Comparison of ENCODE assay signal across 8 cellular contexts in genomic region chr1:6579374-6580118, GRCh38. TPM values are rescaled to one million over a fixed set of nuclear protein-coding genes. Genes with fewer than 3 reads are reported as not detected.
DNase-seq lines count a peak whose midpoint lies in the region; ATAC-seq and TF ChIP-seq lines count a peak whose summit lies in the region.

Gene ZBTB48 (plus strand): TSS chr1:6579994. CDS start chr1:6580610, 616 bp downstream.

- ATAC-seq in GM18502 (IDR thresholded peaks at IDR 0.05; ENCODE audit: poor library complexity, unreplicated experiment) (peak; percentile 93), HG02970 (IDR thresholded peaks at IDR 0.05; ENCODE audit: low FRiP score, unreplicated experiment) (peak; percentile 96), right cardiac atrium (peak; percentile 98)

- H3K27me3 ChIP-seq in ascending aorta (no peaks in the 10 kb centered on the region), right cardiac atrium (ENCODE audit: control insufficient read depth, insufficient read depth) (no peaks in the 10 kb centered on the region), uterus (no peaks in the 10 kb centered on the region)

- H3K4me1 Mint-ChIP-seq in T-helper 2 cell treated with Interferon-gamma antibody and Interleukin-4, amounts not matched to agents 5 μg/mL and 100 μg/mL, for 36 hours (ENCODE audit: low read depth), result peaks cover 26% of the 10 kb centered on the region

- DNase-seq in NCI-H1930 (lab: John Stamatoyannopoulos, UW) (peak; percentile 94 to 96), ascending aorta (ENCODE audit: low spot score in 2 of 2) (peak; percentile 95 to 100), right cardiac atrium (peak; percentile 100), pulmonary artery endothelial cell (ENCODE audit: low read depth, low spot score) (peak; percentile 83), uterus (peak; percentile 99 to 100)
- DNase-seq in T-helper 2 cell treated with Interferon-gamma antibody and Interleukin-4, amounts not matched to agents 5 μg/mL and 100 μg/mL, for 36 hours (ENCODE audit: low spot score), result peak; percentile 98

- peak; percentile 95 to 96 for TF ChIP-seq POLR2A in uterus (IDR thresholded peaks at IDR 0.05)

- no peaks in the 10 kb centered on the region for H3K36me3 ChIP-seq in ascending aorta
- H3K36me3 ChIP-seq in uterus, result no peaks in the 10 kb centered on the region

- H3K36me3 Mint-ChIP-seq in T-helper 2 cell treated with Interferon-gamma antibody and Interleukin-4, amounts not matched to agents 5 μg/mL and 100 μg/mL, for 36 hours (ENCODE audit: low read depth), result peaks cover 2% of the 10 kb centered on the region

- no peaks in the 10 kb centered on the region for H3K27me3 Mint-ChIP-seq in T-helper 2 cell treated with Interferon-gamma antibody and Interleukin-4, amounts not matched to agents 5 μg/mL and 100 μg/mL, for 36 hours (ENCODE audit: low read depth)

- H3K4me3 Mint-ChIP-seq in T-helper 2 cell treated with Interferon-gamma antibody and Interleukin-4, amounts not matched to agents 5 μg/mL and 100 μg/mL, for 36 hours, result peak within 1 kb of the TSS; percentile 97

- H3K4me3 ChIP-seq in ascending aorta (peak within 1 kb of the TSS; percentile 64 to 87), right cardiac atrium (ENCODE audit: low read length) (peak within 1 kb of the TSS; percentile 80), uterus (peak within 1 kb of the TSS; percentile 69 to 85)

- peak within 1 kb of the TSS; percentile 99 for H3K27ac Mint-ChIP-seq in T-helper 2 cell treated with Interferon-gamma antibody and Interleukin-4, amounts not matched to agents 5 μg/mL and 100 μg/mL, for 36 hours

- H3K27ac ChIP-seq in ascending aorta, result peak within 1 kb of the TSS; percentile 92 to 94
- H3K27ac ChIP-seq in right cardiac atrium (ENCODE audit: low read length), result peak within 1 kb of the TSS; percentile 90
- peak within 1 kb of the TSS; percentile 91 to 94 for H3K27ac ChIP-seq in uterus

- WGBS in right cardiac atrium, result 13% methylated on average over 58 of the region's 58 CpGs

- peaks cover 14 to 23% of the 10 kb centered on the region in 2 donors for H3K4me1 ChIP-seq in ascending aorta
- peaks cover 12% of the 10 kb centered on the region for H3K4me1 ChIP-seq in right cardiac atrium (ENCODE audit: control insufficient read depth, insufficient read depth, low read length)
- H3K4me1 ChIP-seq in uterus, result peaks cover 0 to 9% of the 10 kb centered on the region in 2 donors

- H3K9me3 Mint-ChIP-seq in T-helper 2 cell treated with Interferon-gamma antibody and Interleukin-4, amounts not matched to agents 5 μg/mL and 100 μg/mL, for 36 hours, result no peaks in the 10 kb centered on the region

- H3K9me3 ChIP-seq in ascending aorta, result no peaks in the 10 kb centered on the region
- H3K9me3 ChIP-seq in right cardiac atrium (ENCODE audit: control insufficient read depth, low read length), result no peaks in the 10 kb centered on the region
- H3K9me3 ChIP-seq in uterus, result no peaks in the 10 kb centered on the region

- TF ChIP-seq CTCF in ascending aorta (IDR thresholded peaks at IDR 0.05), result no peak
- peak in 1 of 4 experiments; percentile 12 for TF ChIP-seq CTCF in uterus (IDR thresholded peaks at IDR 0.05)

- intact Hi-C loops in ascending aorta (cut with DNase I), result loop anchor here (1.0 to 2.0 kb wide), 5 partner anchors 22 to 59 kb away; partner anchors contain the start of genes NOL9, PHF13 and THAP3
- intact Hi-C loops in right cardiac atrium (cut with DNase I), result no loop called here
- intact Hi-C loops in uterus (cut with DNase I; ENCODE audit: low total_unique reads), result no loop called here

RNA-seq across cellular contexts. Expression of gene ZBTB48, which starts in this region (rescaled TPM):
- total RNA-seq in ascending aorta, result 106 TPM
- total RNA-seq in right cardiac atrium, result 10 to 100 TPM; 11.3 to 18.4 (median 15.0) TPM
- 14.7 TPM for polyA plus RNA-seq in right cardiac atrium
- total RNA-seq in pulmonary artery endothelial cell, result 13.3 and 14.0 TPM in 2 replicates
- total RNA-seq in uterus, result 10 to 100 TPM; 26.5 to 79.7 (median 47.6) TPM

Comparison
In these comparisons a context has a peak if more than half of its experiments do, and no peak if none do; other contexts are left out.
1. Peak in every context shown above with its lines: DNase-seq, ATAC-seq, H3K4me3 ChIP-seq and H3K27ac ChIP-seq.